In genomic region chr3:188796122-188796631, GRCh38 we compare ENCODE assay signal across 9 cellular contexts.
DNase-seq lines count a peak whose midpoint lies in the region; ATAC-seq and TF ChIP-seq lines count a peak whose summit lies in the region.
"Had no signal": no experiment of that assay in that cellular context is flagged by ENCODE, and none has a peak within 500 bp of the region (broad histone marks: within the 10 kb centered on the region; RNA-seq: fewer than 3 reads in every experiment).

No MANE protein-coding gene starts in this region.

- H2BK5ac ChIP-seq in mesenchymal stem cell (ENCODE audit: low read depth, low read length, poor library complexity, severe bottlenecking): no peak overlapping the region

- H3K9me3 Mint-ChIP-seq in activated T-helper 17 cell treated with anti-CD3 and anti-CD28 coated beads, Interleukin-2, amount 50 U/mL, for 72 hours: no peaks in the 10 kb centered on the region
- H3K9me3 Mint-ChIP-seq: activated naive CD8-positive, alpha-beta T cell treated with anti-CD3 and anti-CD28 coated beads, Interleukin-2, amount 10 ng/mL, durations not matched to agents 7 days and 5 days had no signal

- no peak overlapping the region for H3K4me3 Mint-ChIP-seq in activated T-helper 17 cell treated with anti-CD3 and anti-CD28 coated beads, Interleukin-2, amount 50 U/mL, for 72 hours
- H3K4me3 Mint-ChIP-seq: activated naive CD8-positive, alpha-beta T cell treated with anti-CD3 and anti-CD28 coated beads, Interleukin-2, amount 10 ng/mL, durations not matched to agents 7 days and 5 days had no signal

- H3K36me3 ChIP-seq in mesenchymal stem cell (ENCODE audit: control insufficient read depth in 1 of 2, insufficient read depth in 2 of 2, low read depth in 1 of 2, low read length in 2 of 2) (peaks cover 0 to 6% of the 10 kb centered on the region in 2 experiments), suprapubic skin (no peaks in the 10 kb centered on the region)

- no peaks in the 10 kb centered on the region for H3K27me3 ChIP-seq in mesenchymal stem cell (ENCODE audit: control insufficient read depth in 1 of 2, insufficient read depth in 1 of 2, low read length in 2 of 2)
- H3K27me3 ChIP-seq in suprapubic skin: no peaks in the 10 kb centered on the region

- no peak overlapping the region for H2BK12ac ChIP-seq in mesenchymal stem cell (ENCODE audit: low read length in 2 of 2)

- no peaks in the 10 kb centered on the region for H3K27me3 Mint-ChIP-seq in activated T-helper 17 cell treated with anti-CD3 and anti-CD28 coated beads, Interleukin-2, amount 50 U/mL, for 72 hours
- H3K27me3 Mint-ChIP-seq: activated naive CD8-positive, alpha-beta T cell treated with anti-CD3 and anti-CD28 coated beads, Interleukin-2, amount 10 ng/mL, durations not matched to agents 7 days and 5 days had no signal

- H3K79me1 ChIP-seq in mesenchymal stem cell (replicated peaks; ENCODE audit: low read length, poor library complexity, severe bottlenecking): peaks cover 17% of the 10 kb centered on the region

- H3K27ac ChIP-seq in mesenchymal stem cell (ENCODE audit: low read length, poor library complexity, severe bottlenecking) (peak overlapping the region; percentile 57), suprapubic skin (no peak overlapping the region)

- H3K4me2 ChIP-seq in mesenchymal stem cell (ENCODE audit: low read length, poor library complexity, severe bottlenecking): no peak overlapping the region

- no peak for TF ChIP-seq EP300 in suprapubic skin (IDR thresholded peaks at IDR 0.05)

- no peak for TF ChIP-seq CTCF in suprapubic skin (IDR thresholded peaks at IDR 0.05)

- H3K14ac ChIP-seq in mesenchymal stem cell (ENCODE audit: low read length in 2 of 2): no peak overlapping the region

- peak; percentile 76 for DNase-seq in GM03348 (ENCODE audit: low spot score)
- DNase-seq in mesenchymal stem cell: peak; percentile 96
- DNase-seq in suprapubic skin (ENCODE audit: low spot score in 2 of 2): no peak
- no peak for DNase-seq in cerebellar cortex (ENCODE audit: low spot score)
- no peak for DNase-seq in middle frontal gyrus (ENCODE audit: extremely low spot score, low spot score)
- DNase-seq in occipital lobe (lab: John Stamatoyannopoulos, UW): no peak
- DNase-seq: activated naive CD8-positive, alpha-beta T cell treated with anti-CD3 and anti-CD28 coated beads, Interleukin-2, amount 10 ng/mL, durations not matched to agents 7 days and 5 days had no signal

- H4K91ac ChIP-seq in mesenchymal stem cell (ENCODE audit: low read length): no peak overlapping the region

- H4K8ac ChIP-seq in mesenchymal stem cell (ENCODE audit: low read length): no peak overlapping the region

- H3K4me3 ChIP-seq in mesenchymal stem cell (ENCODE audit: insufficient read depth in 1 of 2, low read depth in 1 of 2, low read length in 2 of 2) (no peak overlapping the region), suprapubic skin (no peak overlapping the region)

- no peak overlapping the region for H3K18ac ChIP-seq in mesenchymal stem cell (ENCODE audit: low read depth in 1 of 2, low read length in 2 of 2)

- peaks cover 8% of the 10 kb centered on the region for H3K4me1 Mint-ChIP-seq in activated T-helper 17 cell treated with anti-CD3 and anti-CD28 coated beads, Interleukin-2, amount 50 U/mL, for 72 hours
- H3K4me1 Mint-ChIP-seq: activated naive CD8-positive, alpha-beta T cell treated with anti-CD3 and anti-CD28 coated beads, Interleukin-2, amount 10 ng/mL, durations not matched to agents 7 days and 5 days had no signal

- ATAC-seq in HG02973 (IDR thresholded peaks at IDR 0.05; ENCODE audit: unreplicated experiment): peak; percentile 88
- ATAC-seq in activated T-helper 17 cell treated with anti-CD3 and anti-CD28 coated beads, Interleukin-2, amount 50 U/mL, for 72 hours (replicated peaks): peak; percentile 70

- TF ChIP-seq POLR2A in suprapubic skin (IDR thresholded peaks at IDR 0.05): no peak

- H2AFZ ChIP-seq in mesenchymal stem cell (ENCODE audit: low read depth, low read length): no peak overlapping the region

- no peak overlapping the region for H2AK5ac ChIP-seq in mesenchymal stem cell (ENCODE audit: low read length, severe bottlenecking)

- 0% methylated on average over 2 of the region's 3 CpGs for WGBS in mesenchymal stem cell
- WGBS in suprapubic skin: 81% methylated on average over 3 of the region's 3 CpGs

- H3K27ac Mint-ChIP-seq in activated T-helper 17 cell treated with anti-CD3 and anti-CD28 coated beads, Interleukin-2, amount 50 U/mL, for 72 hours: no peak overlapping the region
- H3K27ac Mint-ChIP-seq: activated naive CD8-positive, alpha-beta T cell treated with anti-CD3 and anti-CD28 coated beads, Interleukin-2, amount 10 ng/mL, durations not matched to agents 7 days and 5 days had no signal

- H3K9me3 ChIP-seq in mesenchymal stem cell (ENCODE audit: control insufficient read depth, low read length): no peaks in the 10 kb centered on the region
- no peaks in the 10 kb centered on the region for H3K9me3 ChIP-seq in suprapubic skin

- H3K4ac ChIP-seq in mesenchymal stem cell (ENCODE audit: low read depth in 1 of 2, low read length in 2 of 2): no peak overlapping the region

- H3K4me1 ChIP-seq in mesenchymal stem cell (ENCODE audit: control insufficient read depth, insufficient read depth, low read depth, low read length): no peaks in the 10 kb centered on the region
- peaks cover 12% of the 10 kb centered on the region for H3K4me1 ChIP-seq in suprapubic skin

- H3K23ac ChIP-seq in mesenchymal stem cell (ENCODE audit: low read length in 2 of 2): no peak overlapping the region

- no peak overlapping the region for H2BK120ac ChIP-seq in mesenchymal stem cell (ENCODE audit: low read depth, low read length)

- H2BK15ac ChIP-seq in mesenchymal stem cell (ENCODE audit: low read depth, poor library complexity, severe bottlenecking): no peak overlapping the region

- H3K9ac ChIP-seq in mesenchymal stem cell (ENCODE audit: low read length): peak overlapping the region; percentile 52

- no peaks in the 10 kb centered on the region for H3K36me3 Mint-ChIP-seq in activated T-helper 17 cell treated with anti-CD3 and anti-CD28 coated beads, Interleukin-2, amount 50 U/mL, for 72 hours (ENCODE audit: low read depth)

Comparison
In these comparisons a context has a peak if more than half of its experiments do, and no peak if none do; other contexts are left out.
1. DNase-seq: peak in GM03348 (single experiment) and mesenchymal stem cell (single experiment); none in suprapubic skin (0 of 2), cerebellar cortex (single experiment), middle frontal gyrus (single experiment) and occipital lobe (single experiment).